Comparison of ENCODE assay signal across 8 cellular contexts in the genomic region with DNA sequence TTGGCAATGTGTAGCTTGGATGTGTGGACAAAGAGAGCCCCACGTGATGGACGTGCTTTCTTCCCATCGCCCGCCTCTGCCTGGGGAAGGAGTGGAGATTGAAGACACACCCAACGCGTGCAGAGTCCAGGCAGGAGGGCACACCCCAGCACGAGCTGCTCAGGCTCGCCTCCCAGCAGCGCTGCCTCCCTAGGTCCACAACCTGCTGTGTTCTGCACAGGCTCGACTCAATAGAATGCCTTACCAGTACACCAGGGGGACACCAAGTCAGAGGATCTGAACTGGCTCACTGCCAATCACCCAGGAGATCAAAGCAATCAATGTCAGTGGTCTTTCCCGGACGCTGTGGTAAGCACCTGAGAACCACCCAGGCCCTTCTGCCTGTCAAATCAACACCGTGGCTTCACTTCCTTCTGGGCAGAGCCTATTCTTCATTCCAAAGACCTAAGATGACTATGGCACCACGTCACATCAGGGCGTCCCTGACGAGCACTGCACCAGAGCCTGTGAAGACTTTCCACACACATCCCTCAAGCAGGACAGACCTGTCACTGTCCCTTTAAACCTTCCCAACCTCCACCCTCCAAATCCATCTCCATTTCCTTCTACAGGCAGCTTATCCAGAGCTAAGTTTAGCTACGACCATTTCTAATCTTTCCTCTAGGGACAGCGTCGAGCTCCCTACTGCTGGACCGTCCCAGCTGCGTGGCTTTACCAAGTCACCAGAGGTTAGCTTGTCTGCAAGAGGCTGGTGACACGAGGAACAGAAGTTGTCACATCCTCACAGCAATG.
DNase-seq lines count a peak whose midpoint lies in the region; ATAC-seq and TF ChIP-seq lines count a peak whose summit lies in the region.

No MANE protein-coding gene starts in this region.

- peaks cover 25% of the 10 kb centered on the region for H3K27me3 Mint-ChIP-seq in endothelial cell (ENCODE audit: unreplicated experiment)

- TF ChIP-seq CTCF in endothelial cell (IDR thresholded peaks at IDR 0.05; ENCODE audit: unreplicated experiment): peak; percentile 19

- peak; percentile 83 for DNase-seq in COLO668 (lab: John Stamatoyannopoulos, UW; ENCODE audit: unreplicated experiment)
- peak; percentile 31 for DNase-seq in HPDE6-E6E7 (ENCODE audit: extremely low spot score)
- peak; percentile 70 for DNase-seq in RKO (ENCODE audit: low spot score)
- DNase-seq in endothelial cell (ENCODE audit: low spot score): peak; percentile 27
- peak; percentile 83 for DNase-seq in mucosa of gallbladder (ENCODE audit: low spot score)
- no peak for DNase-seq in medulla oblongata (ENCODE audit: extremely low spot score)

- H3K27ac Mint-ChIP-seq in endothelial cell (ENCODE audit: unreplicated experiment): no peak overlapping the region

- peaks cover 25% of the 10 kb centered on the region for H3K36me3 Mint-ChIP-seq in endothelial cell (ENCODE audit: low read depth, unreplicated experiment)

- H3K9me3 Mint-ChIP-seq in endothelial cell (ENCODE audit: unreplicated experiment): no peaks in the 10 kb centered on the region

- ATAC-seq in HG02852 (IDR thresholded peaks at IDR 0.05; ENCODE audit: unreplicated experiment) (no peak), HG02970 (IDR thresholded peaks at IDR 0.05; ENCODE audit: low FRiP score, unreplicated experiment) (no peak)

- peak overlapping the region; percentile 11 for H3K4me3 Mint-ChIP-seq in endothelial cell (ENCODE audit: unreplicated experiment)

- peaks cover 48% of the 10 kb centered on the region for H3K4me1 Mint-ChIP-seq in endothelial cell (ENCODE audit: unreplicated experiment)
